Comparison of ENCODE assay signal across 20 cellular contexts in the genomic region with DNA sequence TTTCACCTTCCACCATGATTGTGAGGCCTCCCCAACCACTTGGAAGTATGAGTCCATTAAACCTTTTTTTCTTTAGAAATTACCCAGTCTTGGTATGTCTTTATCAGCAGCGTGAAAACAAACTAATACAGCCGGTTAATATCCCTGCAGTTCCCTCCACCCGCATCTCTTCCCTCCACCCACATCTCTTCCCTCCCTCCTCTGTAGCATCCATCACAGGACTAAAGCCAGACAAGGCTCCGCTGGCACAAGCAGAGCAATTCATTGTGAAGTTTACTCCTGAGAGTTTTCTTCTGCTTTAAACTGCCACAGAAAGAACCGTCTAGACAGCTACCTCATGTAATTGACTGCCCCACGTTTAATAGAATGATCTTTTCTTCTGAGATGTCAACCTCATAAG.
"Had no signal": no experiment of that assay in that cellular context is flagged by ENCODE, and none has a peak within 500 bp of the region (broad histone marks: within the 10 kb centered on the region; RNA-seq: fewer than 3 reads in every experiment).

No MANE protein-coding gene starts in this region.

- H3K36me3 ChIP-seq: heart left ventricle, suprapubic skin, thyroid gland, upper lobe of right lung, vagina had no signal

- ATAC-seq: left colon; left ventricle myocardium superior; mucosa of descending colon; natural killer cell treated with Interleukin-12 subunit alpha and Interleukin-12 subunit beta and Interleukin-15 and Interleukin-18, amount 100 ng/mL, for 72 hours; upper lobe of right lung had no signal

- H3K4me3 Mint-ChIP-seq: central memory CD8-positive, alpha-beta T cell; natural killer cell treated with Interleukin-12 subunit alpha and Interleukin-12 subunit beta and Interleukin-15 and Interleukin-18, amount 100 ng/mL, for 72 hours had no signal

- H3K27ac Mint-ChIP-seq: natural killer cell treated with Interleukin-12 subunit alpha and Interleukin-12 subunit beta and Interleukin-15 and Interleukin-18, amount 100 ng/mL, for 72 hours had no signal

- H3K4me3 ChIP-seq: esophagus squamous epithelium, heart left ventricle, lung, mucosa of descending colon, suprapubic skin, thyroid gland, upper lobe of right lung, vagina had no signal

- H3K27me3 ChIP-seq: esophagus squamous epithelium, heart left ventricle, suprapubic skin, thyroid gland, upper lobe of right lung, vagina had no signal

- H3K27ac ChIP-seq: epithelial cell of prostate, esophagus squamous epithelium, suprapubic skin, upper lobe of right lung, vagina had no signal

- H3K9me3 Mint-ChIP-seq: central memory CD8-positive, alpha-beta T cell; natural killer cell treated with Interleukin-12 subunit alpha and Interleukin-12 subunit beta and Interleukin-15 and Interleukin-18, amount 100 ng/mL, for 72 hours had no signal

- DNase-seq: effector memory CD4-positive, alpha-beta T cell; esophagus squamous epithelium; foreskin melanocyte; heart left ventricle; hippocampal formation; left colon; left ventricle myocardium superior; mucosa of descending colon; occipital lobe; small intestine; stimulated activated CD4-positive, alpha-beta T cell treated with anti-CD3 and anti-CD28 coated beads, Interleukin-12 subunit alpha, Interleukin-12 subunit beta, amount 100 ng/mL, for 4 hours; stimulated activated naive CD4-positive, alpha-beta T cell treated with Interleukin-2 at 50 U/mL for 16 hours; thyroid gland; upper lobe of right lung had no signal

- H3K4me1 Mint-ChIP-seq: central memory CD8-positive, alpha-beta T cell had no signal

- H3K36me3 Mint-ChIP-seq: natural killer cell treated with Interleukin-12 subunit alpha and Interleukin-12 subunit beta and Interleukin-15 and Interleukin-18, amount 100 ng/mL, for 72 hours had no signal

- H3K9me3 ChIP-seq: esophagus squamous epithelium, heart left ventricle, mucosa of descending colon, suprapubic skin, thyroid gland, upper lobe of right lung, vagina had no signal
